Comparison of ENCODE assay signal across 32 cellular contexts in the genomic region with DNA sequence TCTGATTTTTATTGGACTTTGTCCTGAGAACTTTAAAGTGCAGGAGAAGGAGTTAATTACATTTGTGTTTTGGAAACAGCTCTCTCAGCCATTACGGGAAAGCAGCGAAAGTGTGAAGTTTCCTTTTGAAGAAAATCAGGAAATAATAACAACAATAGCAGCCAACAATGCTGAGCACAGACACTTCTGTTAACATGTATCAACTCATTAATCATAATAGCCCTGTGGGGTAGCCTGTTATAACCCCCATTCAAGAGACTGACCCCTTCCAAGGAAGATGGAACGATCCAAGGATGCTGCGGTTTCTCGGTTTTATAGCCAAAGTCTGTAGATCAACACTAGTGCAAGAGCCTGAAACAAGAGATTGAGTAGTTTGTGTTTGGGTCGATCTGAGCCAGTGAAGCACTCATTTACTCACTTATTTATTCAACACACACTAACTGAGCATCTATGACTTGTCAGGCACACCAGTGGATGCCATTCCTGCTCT.
"Had no signal": no experiment of that assay in that cellular context is flagged by ENCODE, and none has a peak within 500 bp of the region (broad histone marks: within the 10 kb centered on the region; RNA-seq: fewer than 3 reads in every experiment).

No MANE protein-coding gene starts in this region.

- H3K27ac Mint-ChIP-seq: activated CD4-positive, alpha-beta memory T cell treated with anti-CD3 and anti-CD28 coated beads for 36 hours; activated CD4-positive, alpha-beta T cell treated with anti-CD3 and anti-CD28 coated beads for 36 hours; activated CD4-positive, alpha-beta T cell treated with anti-CD3 and anti-CD28 coated beads, Interleukin-2, amount 10 ng/mL, durations not matched to agents 24 days and 14 days; activated CD8-positive, alpha-beta memory T cell treated with anti-CD3 and anti-CD28 coated beads, Interleukin-2, amount 10 ng/mL, durations not matched to agents 7 days and 5 days; activated CD8-positive, alpha-beta T cell treated with anti-CD3 and anti-CD28 coated beads, Interleukin-2, amount 10 ng/mL, durations not matched to agents 7 days and 5 days; activated naive CD4-positive, alpha-beta T cell treated with anti-CD3 and anti-CD28 coated beads for 36 hours; activated naive CD4-positive, alpha-beta T cell treated with anti-CD3 and anti-CD28 coated beads, Interleukin-2, amount 50 U/mL, for 24 hours; activated naive CD8-positive, alpha-beta T cell treated with anti-CD3 and anti-CD28 coated beads for 36 hours; activated naive CD8-positive, alpha-beta T cell treated with anti-CD3 and anti-CD28 coated beads, Interleukin-2, amount 50 U/mL, for 24 hours; activated T-helper 1 cell treated with anti-CD3 and anti-CD28 coated beads, Interleukin-12 subunit alpha, Interleukin-12 subunit beta, Interleukin-2, Interleukin-4 antibody, amounts not matched to agents 30 ng/mL and 10 ng/mL and 1 ng/mL, durations not matched to agents 14 hours and 24 hours and 36 hours; activated T-helper 2 cell treated with anti-CD3 and anti-CD28 coated beads, Interferon-gamma antibody, Interleukin-2, Interleukin-4, amounts not matched to agents 10 μg/mL and 5 μg/mL and 100 μg/mL, durations not matched to agents 14 hours and 24 hours and 36 hours; effector memory CD8-positive, alpha-beta T cell had no signal

- H3K9me3 ChIP-seq: adrenal gland, ascending aorta, body of pancreas, esophagus muscularis mucosa, gastrocnemius medialis, heart left ventricle had no signal

- H3K27me3 ChIP-seq: adrenal gland, ascending aorta, body of pancreas, esophagus muscularis mucosa, foreskin keratinocyte, gastrocnemius medialis, heart left ventricle had no signal

- H3K4me1 ChIP-seq: adrenal gland, body of pancreas, gastrocnemius medialis had no signal

- H3K4me3 Mint-ChIP-seq: activated CD4-positive, alpha-beta memory T cell treated with anti-CD3 and anti-CD28 coated beads for 36 hours; activated CD4-positive, alpha-beta T cell treated with anti-CD3 and anti-CD28 coated beads for 36 hours; activated CD4-positive, alpha-beta T cell treated with anti-CD3 and anti-CD28 coated beads, Interleukin-2, amount 10 ng/mL, durations not matched to agents 24 days and 14 days; activated CD8-positive, alpha-beta memory T cell treated with anti-CD3 and anti-CD28 coated beads, Interleukin-2, amount 10 ng/mL, durations not matched to agents 7 days and 5 days; activated CD8-positive, alpha-beta T cell treated with anti-CD3 and anti-CD28 coated beads, Interleukin-2, amount 10 ng/mL, durations not matched to agents 7 days and 5 days; activated naive CD4-positive, alpha-beta T cell treated with anti-CD3 and anti-CD28 coated beads for 36 hours; activated naive CD4-positive, alpha-beta T cell treated with anti-CD3 and anti-CD28 coated beads, Interleukin-2, amount 50 U/mL, for 24 hours; activated naive CD8-positive, alpha-beta T cell treated with anti-CD3 and anti-CD28 coated beads for 36 hours; activated naive CD8-positive, alpha-beta T cell treated with anti-CD3 and anti-CD28 coated beads, Interleukin-2, amount 50 U/mL, for 24 hours; activated T-helper 1 cell treated with anti-CD3 and anti-CD28 coated beads, Interleukin-12 subunit alpha, Interleukin-12 subunit beta, Interleukin-2, Interleukin-4 antibody, amounts not matched to agents 30 ng/mL and 10 ng/mL and 1 ng/mL, durations not matched to agents 14 hours and 24 hours and 36 hours; effector memory CD8-positive, alpha-beta T cell had no signal

- H3K36me3 ChIP-seq: adrenal gland, ascending aorta, esophagus muscularis mucosa, gastrocnemius medialis, heart left ventricle had no signal

- ATAC-seq: activated CD4-positive, alpha-beta T cell treated with anti-CD3 and anti-CD28 coated beads for 36 hours; activated CD8-positive, alpha-beta memory T cell treated with anti-CD3 and anti-CD28 coated beads, Interleukin-2, amount 10 ng/mL, durations not matched to agents 7 days and 5 days; activated CD8-positive, alpha-beta T cell treated with anti-CD3 and anti-CD28 coated beads, Interleukin-2, amount 10 ng/mL, durations not matched to agents 7 days and 5 days; activated naive CD8-positive, alpha-beta T cell treated with anti-CD3 and anti-CD28 coated beads, Interleukin-2, amount 50 U/mL, for 24 hours; body of pancreas; effector memory CD8-positive, alpha-beta T cell; foreskin keratinocyte; gastrocnemius medialis; heart left ventricle had no signal

- H3K27ac ChIP-seq: adrenal gland, ascending aorta, body of pancreas, esophagus muscularis mucosa, foreskin keratinocyte, gastrocnemius medialis, heart left ventricle had no signal

- H3K36me3 Mint-ChIP-seq: activated CD4-positive, alpha-beta memory T cell treated with anti-CD3 and anti-CD28 coated beads for 36 hours; activated CD8-positive, alpha-beta memory T cell treated with anti-CD3 and anti-CD28 coated beads, Interleukin-2, amount 10 ng/mL, durations not matched to agents 7 days and 5 days; activated naive CD4-positive, alpha-beta T cell treated with anti-CD3 and anti-CD28 coated beads, Interleukin-2, amount 50 U/mL, for 24 hours; activated naive CD8-positive, alpha-beta T cell treated with anti-CD3 and anti-CD28 coated beads for 36 hours had no signal

- H3K9me3 Mint-ChIP-seq: activated CD4-positive, alpha-beta memory T cell treated with anti-CD3 and anti-CD28 coated beads for 36 hours; activated CD4-positive, alpha-beta T cell treated with anti-CD3 and anti-CD28 coated beads, Interleukin-2, amount 10 ng/mL, durations not matched to agents 24 days and 14 days; activated naive CD4-positive, alpha-beta T cell treated with anti-CD3 and anti-CD28 coated beads for 36 hours; activated naive CD4-positive, alpha-beta T cell treated with anti-CD3 and anti-CD28 coated beads, Interleukin-2, amount 50 U/mL, for 24 hours; activated naive CD8-positive, alpha-beta T cell treated with anti-CD3 and anti-CD28 coated beads for 36 hours; activated naive CD8-positive, alpha-beta T cell treated with anti-CD3 and anti-CD28 coated beads, Interleukin-2, amount 50 U/mL, for 24 hours; activated T-helper 1 cell treated with anti-CD3 and anti-CD28 coated beads, Interleukin-12 subunit alpha, Interleukin-12 subunit beta, Interleukin-2, Interleukin-4 antibody, amounts not matched to agents 30 ng/mL and 10 ng/mL and 1 ng/mL, durations not matched to agents 14 hours and 24 hours and 36 hours; activated T-helper 2 cell treated with anti-CD3 and anti-CD28 coated beads, Interferon-gamma antibody, Interleukin-2, Interleukin-4, amounts not matched to agents 10 μg/mL and 5 μg/mL and 100 μg/mL, durations not matched to agents 14 hours and 24 hours and 36 hours had no signal

- DNase-seq: activated CD4-positive, alpha-beta memory T cell treated with anti-CD3 and anti-CD28 coated beads for 36 hours; activated CD4-positive, alpha-beta T cell treated with anti-CD3 and anti-CD28 coated beads for 36 hours; activated CD4-positive, alpha-beta T cell treated with anti-CD3 and anti-CD28 coated beads, Interleukin-2, amount 10 ng/mL, durations not matched to agents 24 days and 14 days; activated CD4-positive, CD25-positive, alpha-beta regulatory T cell; activated CD4-positive, CD25-positive, alpha-beta regulatory T cell treated with anti-CD3 and anti-CD28 coated beads, Interleukin-2, amount 50 U/mL, for 72 hours; activated CD8-positive, alpha-beta memory T cell treated with anti-CD3 and anti-CD28 coated beads, Interleukin-2, amount 10 ng/mL, durations not matched to agents 7 days and 5 days; activated CD8-positive, alpha-beta memory T cell treated with anti-CD3 and anti-CD28 coated beads, Interleukin-2, amount 50 U/mL, for 4 hours; activated CD8-positive, alpha-beta T cell treated with anti-CD3 and anti-CD28 coated beads, Interleukin-2, amount 10 ng/mL, durations not matched to agents 7 days and 5 days; activated effector memory CD4-positive, alpha-beta T cell treated with anti-CD3 and anti-CD28 coated beads, Interleukin-2, amount 50 U/mL, for 16 hours; activated naive CD4-positive, alpha-beta T cell treated with anti-CD3 and anti-CD28 coated beads for 36 hours; activated naive CD8-positive, alpha-beta T cell treated with anti-CD3 and anti-CD28 coated beads for 36 hours; activated naive CD8-positive, alpha-beta T cell treated with anti-CD3 and anti-CD28 coated beads, Interleukin-2, amount 50 U/mL, for 24 hours; activated T-cell treated with anti-CD3 and anti-CD28 coated beads, Interleukin-2, amount 50 U/mL, for 1 hour; activated T-cell treated with anti-CD3 and anti-CD28 coated beads, Interleukin-2, amount 50 U/mL, for 48 hours; adrenal gland; body of pancreas; caudate nucleus; cortex of kidney; dermis blood vessel endothelial cell; effector CD4-positive, alpha-beta T cell; effector memory CD8-positive, alpha-beta T cell; erythroblast; foreskin keratinocyte; gastrocnemius medialis; glutamatergic neuron; heart left ventricle; T-helper 2 cell had no signal

- H3K4me1 Mint-ChIP-seq: activated naive CD4-positive, alpha-beta T cell treated with anti-CD3 and anti-CD28 coated beads, Interleukin-2, amount 50 U/mL, for 24 hours; activated naive CD8-positive, alpha-beta T cell treated with anti-CD3 and anti-CD28 coated beads for 36 hours had no signal

- H3K4me3 ChIP-seq: adrenal gland, ascending aorta, body of pancreas, esophagus muscularis mucosa, gastrocnemius medialis, heart left ventricle had no signal
